In genomic region chr2:192571636-192572035, GRCh38 we compare ENCODE assay signal across 1 cellular context.
TF ChIP-seq lines count a peak whose summit lies in the region.

No MANE protein-coding gene starts in this region.

TF ChIP-seq in GM23338, 12 proteins besides CTCF, POLR2A, EP300 and RAD21 (continued from another document):
- TF ChIP-seq ETS1 (IDR thresholded peaks at IDR 0.05) (no peak), ZNF114 (CRISPR knock-in tag; IDR thresholded peaks at IDR 0.05) (no peak)
